In genomic region chr5:160188968-160189319, GRCh38 we compare ENCODE assay signal across 13 cellular contexts. TPM values are rescaled to one million over a fixed set of nuclear protein-coding genes. Genes with fewer than 3 reads are reported as not detected.
DNase-seq lines count a peak whose midpoint lies in the region; ATAC-seq and TF ChIP-seq lines count a peak whose summit lies in the region.
"Had no signal": no experiment of that assay in that cellular context is flagged by ENCODE, and none has a peak within 500 bp of the region (broad histone marks: within the 10 kb centered on the region; RNA-seq: fewer than 3 reads in every experiment).

No MANE protein-coding gene starts in this region.

- no peaks in the 10 kb centered on the region for H3K36me3 ChIP-seq in ovary

- H3K4me1 ChIP-seq in ovary (ENCODE audit: insufficient read depth), result peaks cover 4% of the 10 kb centered on the region

- ATAC-seq in HG02970 (IDR thresholded peaks at IDR 0.05; ENCODE audit: low FRiP score, unreplicated experiment), result no peak

- H3K27ac ChIP-seq in ovary, result no peak overlapping the region

- no peak for TF ChIP-seq CTCF in CD14-positive monocyte (IDR thresholded peaks at IDR 0.05)
- no peak; the same call in 1 of the 2 replicates for TF ChIP-seq CTCF in HFFc6 (IDR thresholded peaks at IDR 0.05)
- TF ChIP-seq CTCF in endothelial cell (IDR thresholded peaks at IDR 0.05; ENCODE audit: unreplicated experiment), result no peak
- TF ChIP-seq CTCF in ovary (IDR thresholded peaks at IDR 0.05), result no peak

- 31 to 37% (median 35%) methylated on average over 5 of the region's 5 CpGs for WGBS in ovary, 3 donors

- TF ChIP-seq EP300 in ovary (IDR thresholded peaks at IDR 0.05), result no peak

- H3K4me3 ChIP-seq in ovary, result peak overlapping the region; percentile 51

- DNase-seq in CD14-positive monocyte (ENCODE audit: low spot score) (no peak), HFFc6 (no peak), endothelial cell (ENCODE audit: low spot score) (no peak), ovary (no peak), COLO668 (lab: John Stamatoyannopoulos, UW; ENCODE audit: unreplicated experiment) (no peak), NCI-H748 treated with DMSO at 0.1 percent for 48 hours (lab: John Stamatoyannopoulos, UW) (no peak)
- DNase-seq: activated CD4-positive, CD25-positive, alpha-beta regulatory T cell treated with anti-CD3 and anti-CD28 coated beads, Interleukin-2, amount 50 U/mL, for 72 hours; dermis blood vessel endothelial cell; DMS 273 treated with DMSO at 0.1 percent for 48 hours; SHP77 had no signal

- peaks cover 0 to 3% (median 0%) of the 10 kb centered on the region in 7 donors for H3K9me3 Mint-ChIP-seq in CD14-positive monocyte
- H3K9me3 Mint-ChIP-seq in HFFc6, result peaks cover 7% of the 10 kb centered on the region
- peaks cover 7% of the 10 kb centered on the region for H3K9me3 Mint-ChIP-seq in endothelial cell (ENCODE audit: unreplicated experiment)

- H3K36me3 Mint-ChIP-seq in CD14-positive monocyte, result peaks cover 0 to 2% of the 10 kb centered on the region in 2 donors
- H3K36me3 Mint-ChIP-seq in HFFc6 (ENCODE audit: low read depth), result peaks cover 12% of the 10 kb centered on the region
- H3K36me3 Mint-ChIP-seq in endothelial cell (ENCODE audit: low read depth, unreplicated experiment), result peaks cover 20% of the 10 kb centered on the region

- no peak for TF ChIP-seq POLR2A in ovary (IDR thresholded peaks at IDR 0.05)

- H3K9me3 ChIP-seq in ovary, result no peaks in the 10 kb centered on the region

- H3K27me3 ChIP-seq in ovary, result no peaks in the 10 kb centered on the region

- H3K27me3 Mint-ChIP-seq in CD14-positive monocyte (ENCODE audit: low read depth in 3 of 3), result peaks cover 0 to 3% (median 1%) of the 10 kb centered on the region in 3 donors
- peaks cover 1% of the 10 kb centered on the region for H3K27me3 Mint-ChIP-seq in HFFc6 (ENCODE audit: insufficient read depth)
- peaks cover 12% of the 10 kb centered on the region for H3K27me3 Mint-ChIP-seq in endothelial cell (ENCODE audit: unreplicated experiment)

- H3K27ac Mint-ChIP-seq in CD14-positive monocyte (no peak overlapping the region), HFFc6 (peak overlapping the region; percentile 82), endothelial cell (ENCODE audit: unreplicated experiment) (peak overlapping the region; percentile 67)

- peaks cover 26% of the 10 kb centered on the region for H3K4me1 Mint-ChIP-seq in CD14-positive monocyte
- H3K4me1 Mint-ChIP-seq in HFFc6 (ENCODE audit: low read depth), result peaks cover 16% of the 10 kb centered on the region
- H3K4me1 Mint-ChIP-seq in endothelial cell (ENCODE audit: unreplicated experiment), result peaks cover 21% of the 10 kb centered on the region

- intact Hi-C loops in CD14-positive monocyte (cut with micrococcal nuclease) (no loop called here), ovary (cut with DNase I) (no loop called here)

- H3K4me3 Mint-ChIP-seq in CD14-positive monocyte, result peak overlapping the region; percentile 68 to 82
- peak overlapping the region; percentile 78 for H3K4me3 Mint-ChIP-seq in HFFc6
- H3K4me3 Mint-ChIP-seq in endothelial cell (ENCODE audit: unreplicated experiment), result peak overlapping the region; percentile 82

RNA-seq across cellular contexts. Expression of gene FABP6, which starts 40.4 kb away (rescaled TPM):
- polyA plus RNA-seq in CD14-positive monocyte (not detected), ovary (1 to 10 TPM in 1 of 2 donors, not detected in 1; 4.5 TPM)
- not detected for total RNA-seq in HFFc6 (2021; fragmentation: NEBNext Ultra II Directional; extraction: Animal tissue kit (Norgen Biotek cat#: 25700))
- total RNA-seq in endothelial cell (ENCODE audit: unreplicated experiment) (1.2 TPM), ovary (10 to 100 TPM in 1 of 7 donors, under 1 TPM in 2, not detected in 4; 0.83 to 10.6 (median 1.00) TPM)
- total RNA-seq: dermis blood vessel endothelial cell, sciatic nerve had no signal
- polyA plus RNA-seq: adipose tissue had no signal

Comparison
In these comparisons a context has a peak if more than half of its experiments do, and no peak if none do; other contexts are left out.
1. H3K27ac Mint-ChIP-seq: peak in HFFc6 (single experiment) and endothelial cell (single experiment); none in CD14-positive monocyte (0 of 7).
2. Peak in every context shown above with its lines, with median percentiles within 50 percentile points of each other: H3K4me3 Mint-ChIP-seq.